1 cellular context compared by ENCODE assay signal in genomic region chr13:30186644-30187431, GRCh38.
TF ChIP-seq lines count a peak whose summit lies in the region.

No MANE protein-coding gene starts in this region.

TF ChIP-seq in HepG2, 621 proteins besides CTCF, POLR2A, EP300 and RAD21 (continued from another document):
- TF ChIP-seq ELK4 (CRISPR knock-in tag; IDR thresholded peaks at IDR 0.05; ENCODE audit: borderline replicate concordance) (no peak), ZSCAN12 (CRISPR knock-in tag; IDR thresholded peaks at IDR 0.05) (no peak), SOX5 (CRISPR knock-in tag; IDR thresholded peaks at IDR 0.05; ENCODE audit: borderline replicate concordance) (no peak), DNMT1 (CRISPR knock-in tag; IDR thresholded peaks at IDR 0.05) (no peak)
TF ChIP-seq in HepG2: peak in this region for 0.
